In genomic region chr1:93615201-93616150, GRCh38 we compare ENCODE assay signal across 1 cellular context.
A peak's percentile ranks its signal among the peaks of the same experiment; 100 is the strongest.
TF ChIP-seq lines count a peak whose summit lies in the region.

No MANE protein-coding gene starts in this region.

TF ChIP-seq in HepG2, 621 proteins besides CTCF, POLR2A, EP300 and RAD21 (continued from another document and continues in another):
- TF ChIP-seq ZHX1 (CRISPR knock-in tag; IDR thresholded peaks at IDR 0.05; ENCODE audit: low read depth) (no peak), HES4 (CRISPR knock-in tag; IDR thresholded peaks at IDR 0.05; ENCODE audit: borderline replicate concordance) (no peak), ZNF256 (CRISPR knock-in tag; conservative IDR thresholded peaks at IDR 0.05) (no peak), SRSF4 (IDR thresholded peaks at IDR 0.05; ENCODE audit: low read depth, low read length, poor library complexity, severe bottlenecking) (no peak), ZNF407 (CRISPR knock-in tag; IDR thresholded peaks at IDR 0.05; ENCODE audit: not compliant biosample characterization) (no peak), ZNF770 (CRISPR knock-in tag; IDR thresholded peaks at IDR 0.05) (no peak), NPAS2 (CRISPR knock-in tag; IDR thresholded peaks at IDR 0.05; ENCODE audit: borderline replicate concordance) (no peak), SETDB1 (CRISPR knock-in tag; IDR thresholded peaks at IDR 0.05; ENCODE audit: borderline replicate concordance) (0 out of 2 replicates have a peak, but pooled peaks have one; percentile 10), TBP (CRISPR knock-in tag; IDR thresholded peaks at IDR 0.05) (peak; percentile 38; the same call in 1 of the 2 replicates), ZNF451 (CRISPR knock-in tag; IDR thresholded peaks at IDR 0.05) (no peak), NR3C1 (CRISPR knock-in tag; IDR thresholded peaks at IDR 0.05) (no peak), YEATS2 (CRISPR knock-in tag; IDR thresholded peaks at IDR 0.05; ENCODE audit: borderline replicate concordance) (peak; percentile 31; the same call in 1 of the 2 replicates), ZNF839 (CRISPR knock-in tag; IDR thresholded peaks at IDR 0.05; ENCODE audit: borderline replicate concordance) (no peak), ZBTB2 (CRISPR knock-in tag; IDR thresholded peaks at IDR 0.05; ENCODE audit: low read depth) (no peak), HNRNPH1 (optimal IDR thresholded peaks at IDR 0.05; ENCODE audit: low read depth, low read length) (no peak), U2AF2 (IDR thresholded peaks at IDR 0.05; ENCODE audit: low read depth, low read length) (no peak), ZNF569 (CRISPR knock-in tag; IDR thresholded peaks at IDR 0.05; ENCODE audit: borderline replicate concordance) (no peak), ZNF800 (CRISPR knock-in tag; IDR thresholded peaks at IDR 0.05) (no peak), MEF2D (CRISPR knock-in tag; IDR thresholded peaks at IDR 0.05) (peak; percentile 77), ATF1 (CRISPR knock-in tag; IDR thresholded peaks at IDR 0.05) (no peak), KAT2B (IDR thresholded peaks at IDR 0.05; ENCODE audit: borderline replicate concordance, low read depth, low read length) (no peak), ZMYM4 (CRISPR knock-in tag; IDR thresholded peaks at IDR 0.05) (peak; percentile 45; the same call in 1 of the 2 replicates), PHF8 (CRISPR knock-in tag; IDR thresholded peaks at IDR 0.05) (0 out of 2 replicates have a peak, but pooled peaks have one; percentile 42), SAP130 (CRISPR knock-in tag; IDR thresholded peaks at IDR 0.05; ENCODE audit: low read depth) (peak; percentile 40; the same call in 1 of the 2 replicates), KLF15 (CRISPR knock-in tag; IDR thresholded peaks at IDR 0.05; ENCODE audit: borderline replicate concordance) (no peak), FOXA3 (CRISPR knock-in tag; IDR thresholded peaks at IDR 0.05) (peak; percentile 75), ZNF3 (CRISPR knock-in tag; IDR thresholded peaks at IDR 0.05) (no peak), ZNF724P (CRISPR knock-in tag; IDR thresholded peaks at IDR 0.05; ENCODE audit: borderline replicate concordance) (no peak), ZNF33A (CRISPR knock-in tag; IDR thresholded peaks at IDR 0.05; ENCODE audit: borderline replicate concordance) (no peak), MEIS1 (CRISPR knock-in tag; IDR thresholded peaks at IDR 0.05; ENCODE audit: borderline replicate concordance) (no peak), E2F5 (CRISPR knock-in tag; conservative IDR thresholded peaks at IDR 0.05) (no peak), ZNF850 (CRISPR knock-in tag; conservative IDR thresholded peaks at IDR 0.05) (no peak), FUBP1 (CRISPR knock-in tag; IDR thresholded peaks at IDR 0.05; ENCODE audit: borderline replicate concordance) (no peak), TBX2 (CRISPR knock-in tag; IDR thresholded peaks at IDR 0.05; ENCODE audit: borderline replicate concordance) (peak; percentile 77; the same call in 1 of the 2 replicates), ZNF431 (CRISPR knock-in tag; IDR thresholded peaks at IDR 0.05; ENCODE audit: borderline replicate concordance, low read depth) (0 out of 2 replicates have a peak, but pooled peaks have one; percentile 57), ZNF619 (CRISPR knock-in tag; IDR thresholded peaks at IDR 0.05) (no peak), MTF2 (CRISPR knock-in tag; IDR thresholded peaks at IDR 0.05; ENCODE audit: borderline replicate concordance) (peak; percentile 20; the same call in 1 of the 2 replicates), PHF21A (CRISPR knock-in tag; IDR thresholded peaks at IDR 0.05) (peak; percentile 87), CERS6 (CRISPR knock-in tag; IDR thresholded peaks at IDR 0.05) (no peak), TAF15 (IDR thresholded peaks at IDR 0.05; ENCODE audit: low read depth, low read length, poor library complexity, severe bottlenecking) (no peak), ISX (CRISPR knock-in tag; conservative IDR thresholded peaks at IDR 0.05) (no peak)
